In genomic region chr5:132433141-132433540, GRCh38 we compare ENCODE assay signal across 21 cellular contexts. TPM values are rescaled to one million over a fixed set of nuclear protein-coding genes. Genes with fewer than 3 reads are reported as not detected.
DNase-seq lines count a peak whose midpoint lies in the region; ATAC-seq, FAIRE-seq and TF ChIP-seq lines count a peak whose summit lies in the region.
"Had no signal": no experiment of that assay in that cellular context is flagged by ENCODE, and none has a peak within 500 bp of the region (broad histone marks: within the 10 kb centered on the region; RNA-seq: fewer than 3 reads in every experiment).

No MANE protein-coding gene starts in this region.

- no peak for TF ChIP-seq RAD21 in HepG2 (CRISPR knock-in tag; IDR thresholded peaks at IDR 0.05)

- H3K27me3 Mint-ChIP-seq in activated T-cell treated with anti-CD3 and anti-CD28 coated beads, Interleukin-2, amount 50 U/mL, for 4 hours (ENCODE audit: low read depth) = no peaks in the 10 kb centered on the region
- no peaks in the 10 kb centered on the region for H3K27me3 Mint-ChIP-seq in dendritic cell treated with granulocyte-macrophage colony-stimulating factor and Interleukin-4, amounts not matched to agents 40 ng/mL and 50 ng/mL, for 4 days

- no peaks in the 10 kb centered on the region for H3K79me2 ChIP-seq in HepG2 (ENCODE audit: insufficient read depth, low read length)

- peak overlapping the region; percentile 98 for H3K27ac ChIP-seq in KOPT-K1 (ENCODE audit: low read depth, low read length, poor library complexity, severe bottlenecking)
- peak overlapping the region in 6 of 8 donors; percentile 15 to 99 (median 98) for H3K27ac ChIP-seq in spleen
- no peak overlapping the region for H3K27ac ChIP-seq in HepG2 (ENCODE audit: extremely low read length, insufficient read depth, low read length)
- H3K27ac ChIP-seq: HL-60, thyroid gland had no signal

- peak overlapping the region; percentile 87 for H3K27ac Mint-ChIP-seq in dendritic cell treated with granulocyte-macrophage colony-stimulating factor and Interleukin-4, amounts not matched to agents 40 ng/mL and 50 ng/mL, for 4 days

- TF ChIP-seq POLR2A in spleen (IDR thresholded peaks at IDR 0.05) (no peak), HepG2 (IDR thresholded peaks at IDR 0.05; ENCODE audit: insufficient read depth in 1 of 2, low read depth in 2 of 2, low read length in 2 of 2) (no peak)

- no peak for FAIRE-seq in HepG2 (lab: Jason Lieb, UNC)
- FAIRE-seq: H54, K562 had no signal

- no peak overlapping the region for H3K4me2 ChIP-seq in HepG2 (ENCODE audit: low read depth, low read length)

- no peak for TF ChIP-seq CTCF in spleen (IDR thresholded peaks at IDR 0.05 in 8 of 11, conservative IDR thresholded peaks at IDR 0.05 in 3 of 11)
- no peak for TF ChIP-seq CTCF in HepG2 (CRISPR knock-in tag; IDR thresholded peaks at IDR 0.05)

- POLR2A ChIA-PET in HepG2 (lab: Yijun Ruan, JAX) = no interaction called here

- in situ Hi-C loops in HepG2 (cut with HindIII; ENCODE audit: extremely low pct_ligation_motif_present, low pct_unique_long_range_greater_than_20kb) = no loop called here

- peaks cover 73 to 100% (median 93%) of the 10 kb centered on the region in 6 donors for H3K4me1 ChIP-seq in spleen
- peaks cover 36% of the 10 kb centered on the region for H3K4me1 ChIP-seq in HepG2 (ENCODE audit: insufficient read depth, low read length)

- no TSS peak for BruUV-seq in HepG2 (replicated peaks; lab: Mats Ljungman, UMichigan)

- peaks cover 91% of the 10 kb centered on the region for H3K4me1 Mint-ChIP-seq in activated T-cell treated with anti-CD3 and anti-CD28 coated beads, Interleukin-2, amount 50 U/mL, for 4 hours (ENCODE audit: low read depth)
- H3K4me1 Mint-ChIP-seq in dendritic cell treated with granulocyte-macrophage colony-stimulating factor and Interleukin-4, amounts not matched to agents 40 ng/mL and 50 ng/mL, for 4 days (ENCODE audit: low read depth) = peaks cover 89% of the 10 kb centered on the region

- H3K4me3 Mint-ChIP-seq in activated T-cell treated with anti-CD3 and anti-CD28 coated beads, Interleukin-2, amount 50 U/mL, for 4 hours = no peak overlapping the region
- H3K4me3 Mint-ChIP-seq in dendritic cell treated with granulocyte-macrophage colony-stimulating factor and Interleukin-4, amounts not matched to agents 40 ng/mL and 50 ng/mL, for 4 days = no peak overlapping the region

- CTCF ChIA-PET in HepG2 (lab: Yijun Ruan, JAX; ENCODE audit: low intra/inter-chr PET ratio, low total read pairs) = no interaction called here

- DNase-seq in activated T-cell treated with anti-CD3 and anti-CD28 coated beads, Interleukin-2, amount 50 U/mL, for 1 hour = peak; percentile 3
- DNase-seq in activated T-cell treated with anti-CD3 and anti-CD28 coated beads, Interleukin-2, amount 50 U/mL, for 4 hours = no peak
- no peak for DNase-seq in spleen
- DNase-seq in HCEC 1CT = no peak
- DNase-seq in HepG2 (ENCODE audit: low spot score) = no peak
- DNase-seq: amygdala; central memory CD4-positive, alpha-beta T cell; mucosa of descending colon; NCI-H2029; NCI-H510A; SHP77 treated with DMSO at 0.1 percent for 48 hours; sigmoid colon; stimulated activated CD4-positive, alpha-beta T cell treated with anti-CD3 and anti-CD28 coated beads, Interleukin-4, amount 100 ng/mL, for 4 hours; thyroid gland had no signal

- TF ChIP-seq EP300 in HepG2 (IDR thresholded peaks at IDR 0.05; ENCODE audit: low read depth in 2 of 2, low read length in 2 of 2) (no peak), HepG2 (CRISPR knock-in tag; IDR thresholded peaks at IDR 0.05; ENCODE audit: borderline replicate concordance) (no peak)

- H3K36me3 ChIP-seq in KOPT-K1 (ENCODE audit: insufficient read depth, low read length) (peaks cover 80% of the 10 kb centered on the region), spleen (peaks cover 0 to 32% (median 4%) of the 10 kb centered on the region in 6 donors), HepG2 (replicated peaks in 1 of 2; ENCODE audit: control insufficient read depth in 1 of 2, insufficient read depth in 2 of 2, low read length in 2 of 2) (no peaks in the 10 kb centered on the region)
- H3K36me3 ChIP-seq: sigmoid colon, thyroid gland had no signal

- 94 to 98% (median 97%) methylated on average over 6 of the region's 6 CpGs for whole genome bisulfite sequencing in spleen, 5 donors
- WGBS in HepG2 (ENCODE audit: low lambda C conversion rate) = 93% methylated on average over 6 of the region's 6 CpGs

- intact Hi-C loops in dendritic cell treated with granulocyte-macrophage colony-stimulating factor and Interleukin-4, amounts not matched to agents 40 ng/mL and 50 ng/mL, for 4 days (cut with micrococcal nuclease) = no loop called here
- intact Hi-C loops in spleen (cut with DNase I; ENCODE audit: low total_unique reads) (no loop called here), HepG2 (cut with micrococcal nuclease; ENCODE audit: unreplicated experiment) (no loop called here)

- no peak overlapping the region for H3K4me3 ChIP-seq in spleen
- no peak overlapping the region for H3K4me3 ChIP-seq in HepG2 (replicated peaks in 1 of 3; ENCODE audit: insufficient read depth in 1 of 3, low read depth in 2 of 3, low read length in 3 of 3)
- H3K4me3 ChIP-seq: K562, mucosa of descending colon, sigmoid colon, thyroid gland had no signal

- no peak overlapping the region for H2AFZ ChIP-seq in HepG2 (ENCODE audit: low read length)

- H3K9me3 Mint-ChIP-seq in activated T-cell treated with anti-CD3 and anti-CD28 coated beads, Interleukin-2, amount 50 U/mL, for 4 hours = no peaks in the 10 kb centered on the region
- H3K9me3 Mint-ChIP-seq in dendritic cell treated with granulocyte-macrophage colony-stimulating factor and Interleukin-4, amounts not matched to agents 40 ng/mL and 50 ng/mL, for 4 days = no peaks in the 10 kb centered on the region

- no peaks in the 10 kb centered on the region for H3K27me3 ChIP-seq in spleen (replicated peaks in 1 of 7)
- H3K27me3 ChIP-seq in HepG2 (ENCODE audit: control insufficient read depth in 1 of 2, insufficient read depth in 2 of 2, low read length in 2 of 2) = no peaks in the 10 kb centered on the region
- H3K27me3 ChIP-seq: sigmoid colon, thyroid gland had no signal

- ATAC-seq in activated T-cell treated with anti-CD3 and anti-CD28 coated beads, Interleukin-2, amount 50 U/mL, for 4 hours = no peak
- ATAC-seq in GM21390 (IDR thresholded peaks at IDR 0.05; ENCODE audit: unreplicated experiment) (no peak), HepG2 (no peak)
- ATAC-seq: activated CD4-positive, CD25-positive, alpha-beta regulatory T cell treated with anti-CD3 and anti-CD28 coated beads, Interleukin-2, amount 50 U/mL, for 24 hours; K562; mucosa of descending colon had no signal

- H4K20me1 ChIP-seq in HepG2 (ENCODE audit: insufficient read depth, low read length) = no peaks in the 10 kb centered on the region

- H3K36me3 Mint-ChIP-seq in activated T-cell treated with anti-CD3 and anti-CD28 coated beads, Interleukin-2, amount 50 U/mL, for 4 hours (ENCODE audit: insufficient read depth) = peaks cover 32% of the 10 kb centered on the region
- no peaks in the 10 kb centered on the region for H3K36me3 Mint-ChIP-seq in dendritic cell treated with granulocyte-macrophage colony-stimulating factor and Interleukin-4, amounts not matched to agents 40 ng/mL and 50 ng/mL, for 4 days (ENCODE audit: low read depth)

- no peak overlapping the region for H3K9ac ChIP-seq in HepG2 (ENCODE audit: insufficient read depth, low read depth, low read length)

- H3K9me3 ChIP-seq in KOPT-K1 (ENCODE audit: insufficient read depth, low read length, poor library complexity, severe bottlenecking) (no peaks in the 10 kb centered on the region), spleen (no peaks in the 10 kb centered on the region), HepG2 (ENCODE audit: low read length) (no peaks in the 10 kb centered on the region)
- H3K9me3 ChIP-seq: mucosa of descending colon, sigmoid colon, thyroid gland had no signal

TF ChIP-seq in HepG2, 621 proteins besides CTCF, POLR2A, EP300 and RAD21:
- TF ChIP-seq SP2 (CRISPR knock-in tag; IDR thresholded peaks at IDR 0.05) (no peak), NFKB2 (CRISPR knock-in tag; IDR thresholded peaks at IDR 0.05; ENCODE audit: borderline replicate concordance) (no peak)

RNA-seq across cellular contexts. Expression of gene IRF1, which starts 57.4 kb away (rescaled TPM):
- total RNA-seq in activated T-cell treated with anti-CD3 and anti-CD28 coated beads, Interleukin-2, amount 50 U/mL, for 4 hours = 100 to 1,000 TPM; 342 to 390 (median 377) TPM
- total RNA-seq in spleen (100 to 1,000 TPM; 146 to 307 (median 165) TPM), HepG2 (2016; rRNA removed; fragmentation: Illumina TruSeq; extraction: Trizol) (5.8 and 8.8 TPM in 2 replicates)
- polyA plus RNA-seq in spleen (100 to 1,000 TPM in 1 of 3 donors, 10 to 100 TPM in 2; 57.9 to 113 (median 59.7) TPM), HepG2 (2011; rRNA removed) (4.1 and 4.4 TPM in 2 replicates)
- total RNA-seq in HepG2 (2016; cell fraction: cytosol; rRNA removed; fragmentation: Illumina TruSeq; extraction: Trizol; ENCODE audit: low read depth) = 1.2 and 1.9 TPM in 2 replicates
- 4.4 and 10.1 TPM in 2 replicates for total RNA-seq in HepG2 (2016; cell fraction: insoluble cytoplasmic fraction; rRNA removed; fragmentation: Illumina TruSeq; extraction: Trizol)
- total RNA-seq in HepG2 (2016; cell fraction: membrane; rRNA removed; fragmentation: Illumina TruSeq; extraction: Trizol) = 2.5 and 3.3 TPM in 2 replicates
- 14.5 and 19.2 TPM in 2 replicates for total RNA-seq in HepG2 (2016; cell fraction: nucleus; rRNA removed; fragmentation: Illumina TruSeq; extraction: Trizol)
- polyA plus RNA-seq in HepG2 (2011; cell fraction: cytosol; rRNA removed) = 4.7 and 4.8 TPM in 2 replicates
- 10.1 and 10.8 TPM in 2 replicates for polyA plus RNA-seq in HepG2 (2011; cell fraction: nucleus; rRNA removed)
- 3.4 and 4.0 TPM in 2 replicates for polyA plus RNA-seq in HepG2 (2012)
- polyA plus RNA-seq in HepG2 (2016; cell fraction: cytosol; fragmentation: Illumina TruSeq; extraction: Trizol; ENCODE audit: low read depth) = 0.75 and 0.77 TPM in 2 replicates
- 5.3 and 6.8 TPM in 2 replicates for polyA plus RNA-seq in HepG2 (2016; cell fraction: insoluble cytoplasmic fraction; fragmentation: Illumina TruSeq; extraction: Trizol; ENCODE audit: low read depth)
- polyA plus RNA-seq in HepG2 (2016; cell fraction: membrane; fragmentation: Illumina TruSeq; extraction: Trizol; ENCODE audit: low read depth) = 0.80 and 1.4 TPM in 2 replicates
- 8.7 and 9.9 TPM in 2 replicates for polyA plus RNA-seq in HepG2 (2016; cell fraction: nucleus; fragmentation: Illumina TruSeq; extraction: Trizol; ENCODE audit: insufficient read depth, low read depth)
- polyA minus RNA-seq in HepG2 (2011; rRNA and poly(A)+ RNA removed; ENCODE audit: low replicate concordance) = 24.0 and 36.4 TPM in 2 replicates
- polyA minus RNA-seq in HepG2 (2011; cell fraction: cytosol; rRNA and poly(A)+ RNA removed) = 4.7 and 7.5 TPM in 2 replicates
- polyA minus RNA-seq in HepG2 (2011; cell fraction: nucleus; rRNA and poly(A)+ RNA removed) = 28.5 and 37.7 TPM in 2 replicates

Comparison
In these comparisons a context has a peak if more than half of its experiments do, and no peak if none do; other contexts are left out.
1. RNA of gene IRF1, which starts 57.4 kb away (total RNA-seq): 342 to 390 TPM in activated T-cell treated with anti-CD3 and anti-CD28 coated beads, Interleukin-2, amount 50 U/mL, for 4 hours and 146 to 307 TPM in spleen; 1.2 to 19.2 TPM in HepG2; every median in the first group is over 4 times any median in the second.